8 cellular contexts compared by ENCODE assay signal in the genomic region with DNA sequence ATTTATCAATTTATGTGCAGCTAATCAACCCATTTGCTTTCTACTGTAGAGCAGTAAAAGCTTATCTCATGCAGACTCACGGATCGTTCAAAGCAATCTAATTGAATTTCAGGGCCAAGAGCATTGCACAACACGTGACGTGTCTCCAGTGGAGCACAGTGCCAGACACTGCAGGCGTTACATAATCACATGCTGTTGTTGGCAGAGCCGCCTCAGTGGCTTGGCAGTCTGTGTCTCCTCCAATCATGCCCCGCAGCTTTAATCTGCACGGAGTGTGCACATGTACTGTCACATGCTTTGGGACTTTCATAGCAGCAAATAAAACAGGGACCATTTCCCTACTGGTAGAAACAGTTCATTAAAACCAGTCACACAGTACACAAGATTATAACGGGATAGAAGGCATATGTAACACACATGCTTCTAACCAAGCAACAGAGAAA.
A peak's percentile ranks its signal among the peaks of the same experiment; 100 is the strongest.
DNase-seq lines count a peak whose midpoint lies in the region; ATAC-seq and TF ChIP-seq lines count a peak whose summit lies in the region.

No MANE protein-coding gene starts in this region.

- no peaks in the 10 kb centered on the region for H3K9me3 ChIP-seq in osteoblast (ENCODE audit: low read depth, low read length)

- H3K4me1 ChIP-seq in osteoblast (ENCODE audit: insufficient read depth, low read length): peaks cover 10% of the 10 kb centered on the region

- DNase-seq in EH (ENCODE audit: low read depth) (peak; percentile 88), RPMI7951 (ENCODE audit: low read depth) (peak; percentile 91), fibroblast of the conjunctiva (ENCODE audit: low read depth) (peak; percentile 91), osteoblast (ENCODE audit: insufficient read length, low spot score, missing footprints) (peak; percentile 71), NCI-H1092 (lab: John Stamatoyannopoulos, UW) (no peak), H7 (no peak)

- no peaks in the 10 kb centered on the region for H3K79me2 ChIP-seq in osteoblast (ENCODE audit: insufficient read depth, low read length)

- H3K27me3 ChIP-seq in osteoblast (ENCODE audit: insufficient read depth, low read length): no peaks in the 10 kb centered on the region
- no peaks in the 10 kb centered on the region for H3K27me3 ChIP-seq in H7 (ENCODE audit: control insufficient read depth, insufficient read depth, low read length)

- H3K4me2 ChIP-seq in osteoblast (ENCODE audit: insufficient read depth, low read length): peak overlapping the region; percentile 51

- TF ChIP-seq CTCF in osteoblast (IDR thresholded peaks at IDR 0.05; ENCODE audit: extremely low read depth, low read depth, low read length): no peak

- ATAC-seq in GM21737 (IDR thresholded peaks at IDR 0.05; ENCODE audit: unreplicated experiment): no peak
- no peak for ATAC-seq in HG03175 (IDR thresholded peaks at IDR 0.05; ENCODE audit: unreplicated experiment)

- peak overlapping the region; percentile 50 for H3K27ac ChIP-seq in osteoblast (ENCODE audit: low read depth, low read length)

- H3K36me3 ChIP-seq in osteoblast (ENCODE audit: insufficient read depth, low read length) (no peaks in the 10 kb centered on the region), H7 (replicated peaks; ENCODE audit: control insufficient read depth, insufficient read depth, low read length) (peaks cover 3% of the 10 kb centered on the region)

- H2AFZ ChIP-seq in osteoblast (ENCODE audit: low read length): peak overlapping the region; percentile 64

- no peaks in the 10 kb centered on the region for H4K20me1 ChIP-seq in osteoblast (ENCODE audit: insufficient read depth, low read length)

- H3K4me3 ChIP-seq in osteoblast (ENCODE audit: insufficient read depth, low read length): peak overlapping the region; percentile 18
- no peak overlapping the region for H3K4me3 ChIP-seq in H7 (ENCODE audit: insufficient read depth, low read depth, low read length)

Comparison
In these comparisons a context has a peak if more than half of its experiments do, and no peak if none do; other contexts are left out.
1. DNase-seq: peak in EH (single experiment), RPMI7951 (single experiment), fibroblast of the conjunctiva (single experiment) and osteoblast (single experiment); none in NCI-H1092 (single experiment) and H7 (single experiment).